ENCODE assay signal across 19 cellular contexts in the genomic region with DNA sequence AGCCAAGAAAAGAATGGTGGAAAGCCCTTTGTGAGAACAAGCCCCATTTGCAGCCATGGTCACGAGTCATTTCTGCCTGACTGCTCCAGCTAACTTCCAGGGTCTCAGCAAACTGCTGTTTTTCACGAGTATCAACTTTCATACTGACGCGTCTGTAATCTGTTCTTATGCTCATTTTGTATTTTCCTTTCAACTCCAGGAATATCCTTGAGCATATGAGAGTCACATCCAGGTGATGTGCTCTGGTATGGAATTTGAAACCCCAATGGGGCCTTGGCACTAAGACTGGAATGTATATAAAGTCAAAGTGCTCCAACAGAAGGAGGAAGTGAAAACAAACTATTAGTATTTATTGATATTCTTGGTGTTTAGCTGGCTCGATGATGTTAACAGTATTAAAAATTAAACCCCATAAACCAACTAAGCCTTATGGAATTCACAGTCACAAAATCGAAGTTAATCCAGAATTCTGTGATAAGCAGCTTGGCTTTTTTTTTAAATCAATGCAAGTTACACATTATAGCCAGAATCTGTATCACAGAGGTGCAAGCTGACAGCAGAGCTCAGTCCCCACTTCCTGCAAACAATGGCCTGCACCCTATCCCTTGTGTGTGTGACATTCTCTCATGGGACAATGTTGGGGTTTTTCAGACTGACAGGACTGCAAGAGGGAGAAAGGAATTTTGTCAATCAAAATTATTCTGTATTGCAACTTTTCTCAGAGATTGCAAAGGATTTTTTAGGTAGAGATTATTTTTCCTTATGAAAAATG. TPM values are rescaled to one million over a fixed set of nuclear protein-coding genes. Genes with fewer than 3 reads are reported as not detected.
DNase-seq lines count a peak whose midpoint lies in the region; ATAC-seq and TF ChIP-seq lines count a peak whose summit lies in the region.
"Had no signal": no experiment of that assay in that cellular context is flagged by ENCODE, and none has a peak within 500 bp of the region (broad histone marks: within the 10 kb centered on the region; RNA-seq: fewer than 3 reads in every experiment).

No MANE protein-coding gene starts in this region.

- peaks cover 0 to 2% of the 10 kb centered on the region in 2 donors for H3K4me1 Mint-ChIP-seq in stimulated activated naive B cell treated with anti-CD40 and anti-IgM and Interleukin-4, amounts not matched to agents 10 μg/mL and 1 μg/mL and 100 μg/mL, for 72 hours
- H3K4me1 Mint-ChIP-seq: stimulated activated naive CD8-positive, alpha-beta T cell treated with anti-CD3 and anti-CD28 coated beads, Interleukin-15, amount 100 ng/mL, for 72 hours had no signal

- no peaks in the 10 kb centered on the region for H3K36me3 Mint-ChIP-seq in stimulated activated naive B cell treated with anti-CD40 and anti-IgM and Interleukin-4, amounts not matched to agents 10 μg/mL and 1 μg/mL and 100 μg/mL, for 72 hours

- no peak overlapping the region for H3K4me3 ChIP-seq in choroid plexus epithelial cell (ENCODE audit: low read depth, low read length)
- H3K4me3 ChIP-seq: coronary artery had no signal

- no peak for TF ChIP-seq CTCF in choroid plexus epithelial cell (conservative IDR thresholded peaks at IDR 0.05; ENCODE audit: low read depth, low read length)
- no peak for TF ChIP-seq CTCF in GM13977 (IDR thresholded peaks at IDR 0.05; ENCODE audit: extremely low read depth, insufficient read depth, missing control alignments)

- H3K9me3 Mint-ChIP-seq in stimulated activated naive B cell treated with anti-CD40 and anti-IgM and Interleukin-4, amounts not matched to agents 10 μg/mL and 1 μg/mL and 100 μg/mL, for 72 hours = peaks cover 0 to 2% of the 10 kb centered on the region in 2 donors
- H3K9me3 Mint-ChIP-seq: HFFc6 had no signal

- in situ Hi-C loops in Caki2 (cut with HindIII; ENCODE audit: low pct_unique_long_range_greater_than_20kb, low sequenced_read_pairs) (no loop called here), GM13977 (cut with MboI; ENCODE audit: low pct_unique_long_range_greater_than_20kb, low sequenced_read_pairs, unreplicated experiment) (no loop called here)

- no peak overlapping the region for H3K27ac Mint-ChIP-seq in stimulated activated naive B cell treated with anti-CD40 and anti-IgM and Interleukin-4, amounts not matched to agents 10 μg/mL and 1 μg/mL and 100 μg/mL, for 72 hours
- H3K27ac Mint-ChIP-seq: HFFc6; naive thymus-derived CD4-positive, alpha-beta T cell; stimulated activated naive CD8-positive, alpha-beta T cell treated with anti-CD3 and anti-CD28 coated beads, Interleukin-15, amount 100 ng/mL, for 72 hours had no signal

- POLR2A ChIA-PET in HEK293T (lab: Yijun Ruan, JAX) = no interaction called here

- ATAC-seq in GM19043 (IDR thresholded peaks at IDR 0.05; ENCODE audit: low read depth, unreplicated experiment) = peak; percentile 60
- peak; percentile 67 for ATAC-seq in HG03354 (IDR thresholded peaks at IDR 0.05; ENCODE audit: poor library complexity, severe bottlenecking, unreplicated experiment)
- ATAC-seq in stimulated activated naive B cell treated with anti-CD40 and anti-IgM and Interleukin-4, amounts not matched to agents 10 μg/mL and 1 μg/mL and 100 μg/mL, for 72 hours (replicated peaks) = no peak
- ATAC-seq: naive thymus-derived CD4-positive, alpha-beta T cell; stimulated activated naive CD8-positive, alpha-beta T cell treated with anti-CD3 and anti-CD28 coated beads, Interleukin-15, amount 100 ng/mL, for 72 hours had no signal

- no peak overlapping the region for H3K4me3 Mint-ChIP-seq in stimulated activated naive B cell treated with anti-CD40 and anti-IgM and Interleukin-4, amounts not matched to agents 10 μg/mL and 1 μg/mL and 100 μg/mL, for 72 hours
- H3K4me3 Mint-ChIP-seq: HFFc6; naive thymus-derived CD4-positive, alpha-beta T cell; stimulated activated naive CD8-positive, alpha-beta T cell treated with anti-CD3 and anti-CD28 coated beads, Interleukin-15, amount 100 ng/mL, for 72 hours had no signal

- peaks cover 12 to 16% of the 10 kb centered on the region in 2 donors for H3K27me3 Mint-ChIP-seq in stimulated activated naive B cell treated with anti-CD40 and anti-IgM and Interleukin-4, amounts not matched to agents 10 μg/mL and 1 μg/mL and 100 μg/mL, for 72 hours

- CTCF ChIA-PET in HEK293T (lab: Yijun Ruan, JAX) = interaction anchor here (0.7 kb wide), 1 partner anchor 558 kb away, joined by 3 read pairs; no protein-coding TSS in a partner anchor

- DNase-seq in Caki2 (ENCODE audit: low read depth) (peak; percentile 35), choroid plexus epithelial cell (ENCODE audit: low read depth) (peak; percentile 36), middle frontal gyrus (ENCODE audit: extremely low spot score, low spot score) (no peak), GM13977 (ENCODE audit: low spot score) (no peak), HEK293T (ENCODE audit: extremely low spot score) (no peak)
- DNase-seq in stimulated activated naive B cell treated with anti-CD40 and anti-IgM and Interleukin-4, amounts not matched to agents 10 μg/mL and 1 μg/mL and 100 μg/mL, for 72 hours = no peak
- DNase-seq: activated effector memory CD4-positive, alpha-beta T cell treated with anti-CD3 and anti-CD28 coated beads, Interleukin-2, amount 50 U/mL, for 16 hours; aorta; COR-L47; GF-D8; HFFc6; naive thymus-derived CD4-positive, alpha-beta T cell; NCI-H187 treated with DMSO at 0.1 percent for 48 hours; posterior cingulate gyrus; stimulated activated naive CD8-positive, alpha-beta T cell treated with anti-CD3 and anti-CD28 coated beads, Interleukin-15, amount 100 ng/mL, for 72 hours; T-helper 1 cell had no signal

TF ChIP-seq in HEK293T, 16 proteins besides CTCF, POLR2A, EP300 and RAD21:
- no peak for TF ChIP-seq FOXA1 (IDR thresholded peaks at IDR 0.05)
- TF ChIP-seq ZNF384 (IDR thresholded peaks at IDR 0.05) = no peak
- no peak for TF ChIP-seq BHLHE40 (IDR thresholded peaks at IDR 0.05; ENCODE audit: borderline replicate concordance)
- TF ChIP-seq, protein P1, sequence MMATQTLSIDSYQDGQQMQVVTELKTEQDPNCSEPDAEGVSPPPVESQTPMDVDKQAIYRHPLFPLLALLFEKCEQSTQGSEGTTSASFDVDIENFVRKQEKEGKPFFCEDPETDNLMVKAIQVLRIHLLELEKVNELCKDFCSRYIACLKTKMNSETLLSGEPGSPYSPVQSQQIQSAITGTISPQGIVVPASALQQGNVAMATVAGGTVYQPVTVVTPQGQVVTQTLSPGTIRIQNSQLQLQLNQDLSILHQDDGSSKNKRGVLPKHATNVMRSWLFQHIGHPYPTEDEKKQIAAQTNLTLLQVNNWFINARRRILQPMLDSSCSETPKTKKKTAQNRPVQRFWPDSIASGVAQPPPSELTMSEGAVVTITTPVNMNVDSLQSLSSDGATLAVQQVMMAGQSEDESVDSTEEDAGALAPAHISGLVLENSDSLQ (IDR thresholded peaks at IDR 0.05) = no peak
TF ChIP-seq in HEK293T: peak in this region for 0.

RNA-seq across cellular contexts. Expression of a gene that starts 26.1 kb away (rescaled TPM):
- total RNA-seq in Caki2 (2014; rRNA removed; shearing (Covaris generic); ENCODE audit: low replicate concordance) = not detected in 2 replicates

Comparison
In these comparisons a context has a peak if more than half of its experiments do, and no peak if none do; other contexts are left out.
1. DNase-seq: peak in Caki2 (single experiment) and choroid plexus epithelial cell (single experiment); none in middle frontal gyrus (single experiment), stimulated activated naive B cell treated with anti-CD40 and anti-IgM and Interleukin-4, amounts not matched to agents 10 μg/mL and 1 μg/mL and 100 μg/mL, for 72 hours (single experiment), GM13977 (single experiment) and HEK293T (single experiment).
2. ATAC-seq: peak in GM19043 (single experiment) and HG03354 (single experiment); none in stimulated activated naive B cell treated with anti-CD40 and anti-IgM and Interleukin-4, amounts not matched to agents 10 μg/mL and 1 μg/mL and 100 μg/mL, for 72 hours (0 of 2).